Comparison of ENCODE assay signal across 1 cellular context in the genomic region with DNA sequence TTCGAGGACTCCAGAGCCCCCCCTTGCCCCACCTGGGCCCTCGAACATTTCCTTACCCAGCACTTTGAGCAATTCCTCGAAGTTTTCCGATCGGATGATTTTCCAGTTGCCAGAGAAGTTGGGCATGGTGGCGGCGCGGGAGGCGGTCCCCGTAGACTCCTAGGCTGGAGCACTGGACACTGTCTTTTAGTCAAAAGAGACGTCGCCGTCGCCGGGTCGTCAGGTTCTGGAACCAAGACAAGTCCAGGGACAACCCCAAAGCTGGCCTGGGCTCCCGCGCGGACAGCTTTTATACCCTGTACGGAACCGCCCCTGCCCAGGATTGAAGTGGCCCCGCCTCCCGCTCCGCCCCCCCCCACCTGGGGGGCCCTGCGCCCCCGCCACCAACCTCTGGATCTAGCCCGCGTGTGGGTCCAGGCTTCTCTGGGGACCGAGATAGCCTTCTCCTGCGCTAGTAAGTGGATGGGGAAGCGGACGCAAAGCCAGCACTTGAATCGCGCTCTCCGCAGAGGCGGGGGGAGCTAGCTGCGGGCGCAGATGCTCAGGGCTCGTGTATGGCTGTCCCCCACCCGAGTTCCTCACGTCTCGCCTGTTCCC.
TF ChIP-seq lines count a peak whose summit lies in the region.

A gene (minus strand): TSS at position 263 of the 597 bp plus-strand sequence. CDS start 137 bp downstream, at position 126.

TF ChIP-seq in GM23338, 12 proteins besides CTCF, POLR2A, EP300 and RAD21 (continued from another document):
- TF ChIP-seq, protein P1, sequence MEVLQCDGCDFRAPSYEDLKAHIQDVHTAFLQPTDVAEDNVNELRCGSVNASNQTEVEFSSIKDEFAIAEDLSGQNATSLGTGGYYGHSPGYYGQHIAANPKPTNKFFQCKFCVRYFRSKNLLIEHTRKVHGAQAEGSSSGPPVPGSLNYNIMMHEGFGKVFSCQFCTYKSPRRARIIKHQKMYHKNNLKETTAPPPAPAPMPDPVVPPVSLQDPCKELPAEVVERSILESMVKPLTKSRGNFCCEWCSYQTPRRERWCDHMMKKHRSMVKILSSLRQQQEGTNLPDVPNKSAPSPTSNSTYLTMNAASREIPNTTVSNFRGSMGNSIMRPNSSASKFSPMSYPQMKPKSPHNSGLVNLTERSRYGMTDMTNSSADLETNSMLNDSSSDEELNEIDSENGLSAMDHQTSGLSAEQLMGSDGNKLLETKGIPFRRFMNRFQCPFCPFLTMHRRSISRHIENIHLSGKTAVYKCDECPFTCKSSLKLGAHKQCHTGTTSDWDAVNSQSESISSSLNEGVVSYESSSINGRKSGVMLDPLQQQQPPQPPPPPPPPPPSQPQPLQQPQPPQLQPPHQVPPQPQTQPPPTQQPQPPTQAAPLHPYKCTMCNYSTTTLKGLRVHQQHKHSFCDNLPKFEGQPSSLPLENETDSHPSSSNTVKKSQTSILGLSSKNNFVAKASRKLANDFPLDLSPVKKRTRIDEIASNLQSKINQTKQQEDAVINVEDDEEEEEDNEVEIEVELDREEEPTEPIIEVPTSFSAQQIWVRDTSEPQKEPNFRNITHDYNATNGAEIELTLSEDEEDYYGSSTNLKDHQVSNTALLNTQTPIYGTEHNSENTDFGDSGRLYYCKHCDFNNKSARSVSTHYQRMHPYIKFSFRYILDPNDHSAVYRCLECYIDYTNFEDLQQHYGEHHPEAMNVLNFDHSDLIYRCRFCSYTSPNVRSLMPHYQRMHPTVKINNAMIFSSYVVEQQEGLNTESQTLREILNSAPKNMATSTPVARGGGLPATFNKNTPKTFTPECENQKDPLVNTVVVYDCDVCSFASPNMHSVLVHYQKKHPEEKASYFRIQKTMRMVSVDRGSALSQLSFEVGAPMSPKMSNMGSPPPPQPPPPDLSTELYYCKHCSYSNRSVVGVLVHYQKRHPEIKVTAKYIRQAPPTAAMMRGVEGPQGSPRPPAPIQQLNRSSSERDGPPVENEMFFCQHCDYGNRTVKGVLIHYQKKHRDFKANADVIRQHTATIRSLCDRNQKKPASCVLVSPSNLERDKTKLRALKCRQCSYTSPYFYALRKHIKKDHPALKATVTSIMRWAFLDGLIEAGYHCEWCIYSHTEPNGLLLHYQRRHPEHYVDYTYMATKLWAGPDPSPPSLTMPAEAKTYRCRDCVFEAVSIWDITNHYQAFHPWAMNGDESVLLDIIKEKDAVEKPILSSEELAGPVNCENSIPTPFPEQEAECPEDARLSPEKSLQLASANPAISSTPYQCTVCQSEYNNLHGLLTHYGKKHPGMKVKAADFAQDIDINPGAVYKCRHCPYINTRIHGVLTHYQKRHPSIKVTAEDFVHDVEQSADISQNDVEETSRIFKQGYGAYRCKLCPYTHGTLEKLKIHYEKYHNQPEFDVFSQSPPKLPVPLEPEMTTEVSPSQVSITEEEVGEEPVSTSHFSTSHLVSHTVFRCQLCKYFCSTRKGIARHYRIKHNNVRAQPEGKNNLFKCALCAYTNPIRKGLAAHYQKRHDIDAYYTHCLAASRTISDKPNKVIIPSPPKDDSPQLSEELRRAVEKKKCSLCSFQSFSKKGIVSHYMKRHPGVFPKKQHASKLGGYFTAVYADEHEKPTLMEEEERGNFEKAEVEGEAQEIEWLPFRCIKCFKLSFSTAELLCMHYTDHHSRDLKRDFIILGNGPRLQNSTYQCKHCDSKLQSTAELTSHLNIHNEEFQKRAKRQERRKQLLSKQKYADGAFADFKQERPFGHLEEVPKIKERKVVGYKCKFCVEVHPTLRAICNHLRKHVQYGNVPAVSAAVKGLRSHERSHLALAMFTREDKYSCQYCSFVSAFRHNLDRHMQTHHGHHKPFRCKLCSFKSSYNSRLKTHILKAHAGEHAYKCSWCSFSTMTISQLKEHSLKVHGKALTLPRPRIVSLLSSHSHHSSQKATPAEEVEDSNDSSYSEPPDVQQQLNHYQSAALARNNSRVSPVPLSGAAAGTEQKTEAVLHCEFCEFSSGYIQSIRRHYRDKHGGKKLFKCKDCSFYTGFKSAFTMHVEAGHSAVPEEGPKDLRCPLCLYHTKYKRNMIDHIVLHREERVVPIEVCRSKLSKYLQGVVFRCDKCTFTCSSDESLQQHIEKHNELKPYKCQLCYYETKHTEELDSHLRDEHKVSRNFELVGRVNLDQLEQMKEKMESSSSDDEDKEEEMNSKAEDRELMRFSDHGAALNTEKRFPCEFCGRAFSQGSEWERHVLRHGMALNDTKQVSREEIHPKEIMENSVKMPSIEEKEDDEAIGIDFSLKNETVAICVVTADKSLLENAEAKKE (CRISPR knock-in tag; IDR thresholded peaks at IDR 0.05), result no peak
- peak; percentile 31 for TF ChIP-seq EZH2 (IDR thresholded peaks at IDR 0.05; ENCODE audit: low read depth, unreplicated experiment)
- no peak for TF ChIP-seq STAT1 (IDR thresholded peaks at IDR 0.05; ENCODE audit: unreplicated experiment)
- no peak for TF ChIP-seq JUNB (IDR thresholded peaks at IDR 0.05; ENCODE audit: unreplicated experiment)
